10 cellular contexts compared by ENCODE assay signal in the genomic region with DNA sequence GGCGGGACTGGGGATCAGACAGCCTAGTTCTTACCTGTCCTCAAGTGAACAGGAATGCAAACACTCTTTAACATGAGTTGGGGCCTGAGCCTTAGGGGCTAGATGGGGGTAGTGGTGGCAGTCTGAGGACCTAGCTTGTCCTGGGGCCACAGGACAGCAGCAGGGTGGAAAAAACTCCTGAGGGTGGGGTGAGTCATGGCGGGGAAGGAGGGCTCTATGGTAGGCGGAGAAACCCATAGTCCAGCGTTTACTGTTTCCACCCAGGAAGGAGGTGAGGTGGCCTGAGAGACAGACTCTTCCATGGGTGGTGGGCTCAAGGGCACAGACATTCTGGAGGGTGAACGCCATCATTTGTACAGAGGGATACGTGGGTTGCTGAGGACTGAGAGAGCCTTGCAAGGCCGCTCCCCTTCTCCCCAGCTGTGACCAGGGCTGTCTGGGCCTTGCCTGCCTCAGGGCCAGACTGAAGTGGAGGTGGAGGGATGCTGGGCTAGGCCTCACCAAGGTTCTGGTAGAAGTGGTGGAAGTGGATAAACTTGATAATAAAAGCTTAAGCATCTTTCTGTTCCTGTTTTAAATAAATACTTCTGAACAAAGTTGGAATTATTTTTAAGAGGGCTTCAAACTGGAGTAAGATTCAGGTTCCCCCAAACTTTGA. TPM values are rescaled to one million over a fixed set of nuclear protein-coding genes. Genes with fewer than 3 reads are reported as not detected.
DNase-seq lines count a peak whose midpoint lies in the region; ATAC-seq and TF ChIP-seq lines count a peak whose summit lies in the region.
"Had no signal": no experiment of that assay in that cellular context is flagged by ENCODE, and none has a peak within 500 bp of the region (broad histone marks: within the 10 kb centered on the region; RNA-seq: fewer than 3 reads in every experiment).

No MANE protein-coding gene starts in this region.

- no peaks in the 10 kb centered on the region for H4K20me1 ChIP-seq in hepatocyte (ENCODE audit: insufficient read depth, poor library complexity, severe bottlenecking)

- no peaks in the 10 kb centered on the region for H3K27me3 Mint-ChIP-seq in T-helper 2 cell treated with Interferon-gamma antibody and Interleukin-4, amounts not matched to agents 5 μg/mL and 100 μg/mL, for 36 hours (ENCODE audit: low read depth)
- no peaks in the 10 kb centered on the region for H3K27me3 Mint-ChIP-seq in activated CD4-positive, alpha-beta memory T cell treated with anti-CD3 and anti-CD28 coated beads for 36 hours

- H3K27me3 ChIP-seq in hepatocyte (no peaks in the 10 kb centered on the region), stomach (no peaks in the 10 kb centered on the region)

- TF ChIP-seq POLR2A in stomach (IDR thresholded peaks at IDR 0.05) (no peak), GM18505 (IDR thresholded peaks at IDR 0.05; ENCODE audit: borderline replicate concordance, extremely low read depth, insufficient read depth, insufficient read length) (no peak)

- H3K9me3 Mint-ChIP-seq in T-helper 2 cell treated with Interferon-gamma antibody and Interleukin-4, amounts not matched to agents 5 μg/mL and 100 μg/mL, for 36 hours: no peaks in the 10 kb centered on the region
- no peaks in the 10 kb centered on the region for H3K9me3 Mint-ChIP-seq in activated CD4-positive, alpha-beta memory T cell treated with anti-CD3 and anti-CD28 coated beads for 36 hours

- H3K36me3 ChIP-seq in hepatocyte (replicated peaks; ENCODE audit: insufficient read depth, low read depth) (no peaks in the 10 kb centered on the region), stomach (no peaks in the 10 kb centered on the region)

- H2AFZ ChIP-seq in hepatocyte: peak overlapping the region; percentile 59

- H3K36me3 Mint-ChIP-seq in T-helper 2 cell treated with Interferon-gamma antibody and Interleukin-4, amounts not matched to agents 5 μg/mL and 100 μg/mL, for 36 hours (ENCODE audit: low read depth): peaks cover 2% of the 10 kb centered on the region
- no peaks in the 10 kb centered on the region for H3K36me3 Mint-ChIP-seq in activated CD4-positive, alpha-beta memory T cell treated with anti-CD3 and anti-CD28 coated beads for 36 hours

- WGBS in hepatocyte (ENCODE audit: low lambda C conversion rate, missing lambda C conversion rate): 94% methylated on average over 6 of the region's 7 CpGs
- 90 to 95% (median 91%) methylated on average over 7 of the region's 7 CpGs for WGBS in stomach, 5 donors

- POLR2A ChIA-PET in activated CD4-positive, alpha-beta memory T cell treated with anti-CD3 and anti-CD28 coated beads for 36 hours (lab: Charles Lee): interaction anchor here (0.6 to 1.7 kb wide), 3 partner anchors 15 to 286 kb away, joined by 3 to 8 read pairs (median 8); partner anchors contain the start of genes EIF4E1B and SNCB

- intact Hi-C loops in activated CD4-positive, alpha-beta memory T cell treated with anti-CD3 and anti-CD28 coated beads for 36 hours (cut with micrococcal nuclease): loop anchor here (5.0 kb wide), 1 partner anchor 49 kb away; no protein-coding TSS in a partner anchor
- intact Hi-C loops in stomach (cut with DNase I; ENCODE audit: low total_unique reads): no loop called here

- H3K4me1 ChIP-seq in hepatocyte (ENCODE audit: insufficient read depth): peaks cover 9% of the 10 kb centered on the region
- H3K4me1 ChIP-seq in stomach: peaks cover 14 to 41% (median 26%) of the 10 kb centered on the region in 4 donors

- no peak for DNase-seq in T-helper 2 cell treated with Interferon-gamma antibody and Interleukin-4, amounts not matched to agents 5 μg/mL and 100 μg/mL, for 36 hours (ENCODE audit: low spot score)
- DNase-seq in T-helper 2 cell (no peak), hepatocyte (ENCODE audit: low spot score) (no peak), stomach (no peak)
- DNase-seq in activated CD4-positive, alpha-beta memory T cell treated with anti-CD3 and anti-CD28 coated beads for 36 hours: no peak
- DNase-seq in stimulated activated CD4-positive, alpha-beta T cell treated with anti-CD3 and anti-CD28 coated beads, Interleukin-2, amount 100 ng/mL, for 24 hours: no peak

- H3K4me3 ChIP-seq in hepatocyte (no peak overlapping the region), stomach (peak overlapping the region in 3 of 4 donors; percentile 82)

- CTCF ChIA-PET in activated CD4-positive, alpha-beta memory T cell treated with anti-CD3 and anti-CD28 coated beads for 36 hours (lab: Charles Lee): interaction anchor here (0.8 to 8.9 kb wide), 5 partner anchors 12 to 229 kb away, joined by 3 to 65 read pairs (median 7); partner anchors contain the start of gene FAF2

- peaks cover 32% of the 10 kb centered on the region for H3K4me1 Mint-ChIP-seq in T-helper 2 cell treated with Interferon-gamma antibody and Interleukin-4, amounts not matched to agents 5 μg/mL and 100 μg/mL, for 36 hours (ENCODE audit: low read depth)
- peaks cover 41% of the 10 kb centered on the region for H3K4me1 Mint-ChIP-seq in activated CD4-positive, alpha-beta memory T cell treated with anti-CD3 and anti-CD28 coated beads for 36 hours (ENCODE audit: low read depth)

- H3K27ac ChIP-seq in hepatocyte: peak overlapping the region; percentile 10
- peak overlapping the region in 4 of 5 donors; percentile 64 to 89 (median 86) for H3K27ac ChIP-seq in stomach

- no peaks in the 10 kb centered on the region for H3K9me2 ChIP-seq in hepatocyte (replicated peaks; ENCODE audit: insufficient read depth)

- peak overlapping the region; percentile 89 for H3K4me3 Mint-ChIP-seq in T-helper 2 cell treated with Interferon-gamma antibody and Interleukin-4, amounts not matched to agents 5 μg/mL and 100 μg/mL, for 36 hours
- peak overlapping the region; percentile 86 for H3K4me3 Mint-ChIP-seq in activated CD4-positive, alpha-beta memory T cell treated with anti-CD3 and anti-CD28 coated beads for 36 hours

- H3K27ac Mint-ChIP-seq in T-helper 2 cell treated with Interferon-gamma antibody and Interleukin-4, amounts not matched to agents 5 μg/mL and 100 μg/mL, for 36 hours: peak overlapping the region; percentile 86
- H3K27ac Mint-ChIP-seq in activated CD4-positive, alpha-beta memory T cell treated with anti-CD3 and anti-CD28 coated beads for 36 hours: peak overlapping the region; percentile 85

- peak overlapping the region; percentile 68 for H3K4me2 ChIP-seq in hepatocyte

- H3K79me2 ChIP-seq in hepatocyte: peaks cover 20% of the 10 kb centered on the region

- TF ChIP-seq CTCF in hepatocyte (IDR thresholded peaks at IDR 0.05; ENCODE audit: poor library complexity) (no peak), stomach (IDR thresholded peaks at IDR 0.05) (no peak)

- no peak for TF ChIP-seq EP300 in stomach (IDR thresholded peaks at IDR 0.05)

- ATAC-seq in GM18519 (IDR thresholded peaks at IDR 0.05; ENCODE audit: low FRiP score, unreplicated experiment) (no peak), GM18505 (IDR thresholded peaks at IDR 0.05; ENCODE audit: unreplicated experiment) (no peak)

- H3K9me3 ChIP-seq in hepatocyte (ENCODE audit: low read depth) (no peaks in the 10 kb centered on the region), stomach (no peaks in the 10 kb centered on the region)

RNA-seq across cellular contexts. Expression of gene TSPAN17, which starts 1.1 kb away (rescaled TPM):
- 10 to 100 TPM; 25.2 to 25.3 TPM for total RNA-seq in activated CD4-positive, alpha-beta memory T cell treated with anti-CD3 and anti-CD28 coated beads for 36 hours
- total RNA-seq in hepatocyte (33.2 and 33.4 TPM in 2 replicates), stomach (10 to 100 TPM in 3 of 5 donors, 1 to 10 TPM in 2; 2.3 to 79.9 (median 19.0) TPM)
- polyA plus RNA-seq in hepatocyte (27.9 TPM in 2 replicates), stomach (10 to 100 TPM; 21.7 to 24.0 (median 21.8) TPM)

RNA-seq across cellular contexts. Expression of gene EIF4E1B, which starts 15.7 kb away (rescaled TPM):
- total RNA-seq in activated CD4-positive, alpha-beta memory T cell treated with anti-CD3 and anti-CD28 coated beads for 36 hours: not detected
- total RNA-seq in hepatocyte (not detected in 2 replicates), stomach (not detected)
- polyA plus RNA-seq in hepatocyte (not detected in 2 replicates), stomach (not detected)
- total RNA-seq: pulmonary artery endothelial cell, subcutaneous adipose tissue had no signal

RNA-seq across cellular contexts. Expression of gene SNCB, which starts 15.8 kb away (rescaled TPM):
- total RNA-seq in activated CD4-positive, alpha-beta memory T cell treated with anti-CD3 and anti-CD28 coated beads for 36 hours: under 1 TPM in 1 of 2 experiments, not detected in 1; 0.31 TPM
- total RNA-seq in hepatocyte (not detected in 2 replicates), stomach (not detected)
- polyA plus RNA-seq in hepatocyte (0.57 TPM in 1 of 2 replicates, not detected in the other), stomach (not detected)
- total RNA-seq: subcutaneous adipose tissue had no signal

RNA-seq across cellular contexts. Expression of gene GPRIN1, which starts 36.2 kb away (rescaled TPM):
- total RNA-seq in activated CD4-positive, alpha-beta memory T cell treated with anti-CD3 and anti-CD28 coated beads for 36 hours: 1 to 10 TPM; 4.5 to 5.3 TPM
- total RNA-seq in hepatocyte: 1.4 and 1.6 TPM in 2 replicates
- 2.2 and 3.9 TPM in 2 replicates for polyA plus RNA-seq in hepatocyte
- total RNA-seq in stomach: 1 to 10 TPM in 1 of 5 donors, under 1 TPM in 2, not detected in 2; 0.72 to 1.4 (median 0.92) TPM
- under 1 TPM; 0.30 to 0.46 (median 0.37) TPM for polyA plus RNA-seq in stomach
